21 cellular contexts compared by ENCODE assay signal in genomic region chr9:75235632-75236031, GRCh38.
DNase-seq lines count a peak whose midpoint lies in the region; ATAC-seq, FAIRE-seq and TF ChIP-seq lines count a peak whose summit lies in the region.
"Had no signal": no experiment of that assay in that cellular context is flagged by ENCODE, and none has a peak within 500 bp of the region (broad histone marks: within the 10 kb centered on the region; RNA-seq: fewer than 3 reads in every experiment).

No MANE protein-coding gene starts in this region.

- no peaks in the 10 kb centered on the region for H4K20me1 ChIP-seq in OCI-LY7 (ENCODE audit: insufficient read depth, low read length)

- no peaks in the 10 kb centered on the region for H3K4me1 ChIP-seq in OCI-LY7 (ENCODE audit: insufficient read depth, low read length, poor library complexity, severe bottlenecking)
- peaks cover 15% of the 10 kb centered on the region for H3K4me1 ChIP-seq in mucosa of descending colon (ENCODE audit: low read depth)

- no peak overlapping the region for H2AFZ ChIP-seq in OCI-LY7 (ENCODE audit: low read length)

- DNase-seq in H4 (ENCODE audit: low spot score) (peak; percentile 13), OCI-LY7 (ENCODE audit: low spot score) (peak; percentile 66), erythroblast (lab: John Stamatoyannopoulos, UW) (peak; percentile 13 to 33), mucosa of descending colon (no peak), GM12892 (ENCODE audit: insufficient read length) (no peak)
- DNase-seq: activated CD4-positive, alpha-beta T cell treated with anti-CD3 and anti-CD28 coated beads, Interleukin-2, amount 10 ng/mL, durations not matched to agents 24 days and 14 days; AML-193; COR-L47; dermis blood vessel endothelial cell; esophagus squamous epithelium; H9; KBM-7; NCI-H1048; NCI-H2107; SHP77; sigmoid colon; stimulated activated naive CD4-positive, alpha-beta T cell; tibial artery had no signal

- no peaks in the 10 kb centered on the region for H3K9me2 ChIP-seq in OCI-LY7 (ENCODE audit: insufficient read depth, low read length)

- H3K4me3 ChIP-seq in OCI-LY7 (ENCODE audit: low read depth, low read length, poor library complexity, severe bottlenecking): no peak overlapping the region
- H3K4me3 ChIP-seq in mucosa of descending colon: no peak overlapping the region
- H3K4me3 ChIP-seq: esophagus squamous epithelium, sigmoid colon, tibial artery had no signal

- H3K79me2 ChIP-seq in OCI-LY7 (ENCODE audit: insufficient read depth, low read depth, low read length): no peaks in the 10 kb centered on the region

- peak; percentile 57 for ATAC-seq in mucosa of descending colon
- ATAC-seq in GM21447 (IDR thresholded peaks at IDR 0.05; ENCODE audit: unreplicated experiment): no peak
- ATAC-seq in HG03135 (IDR thresholded peaks at IDR 0.05; ENCODE audit: unreplicated experiment): no peak

- no peak for FAIRE-seq in GM12892 (lab: Jason Lieb, UNC)
- FAIRE-seq: TTC549 had no signal

- CTCF ChIA-PET in OCI-LY7 (lab: Charles Lee; ENCODE audit: unreplicated experiment): no interaction called here

- no peaks in the 10 kb centered on the region for H3K36me3 ChIP-seq in OCI-LY7 (ENCODE audit: insufficient read depth, low read length)
- no peaks in the 10 kb centered on the region for H3K36me3 ChIP-seq in mucosa of descending colon (ENCODE audit: low read depth)
- H3K36me3 ChIP-seq: esophagus squamous epithelium, sigmoid colon, tibial artery had no signal

- no peaks in the 10 kb centered on the region for H3K9me3 ChIP-seq in OCI-LY7 (ENCODE audit: low read length)
- no peaks in the 10 kb centered on the region for H3K9me3 ChIP-seq in mucosa of descending colon
- H3K9me3 ChIP-seq: esophagus squamous epithelium, sigmoid colon, tibial artery had no signal

- no peak overlapping the region for H3K27ac ChIP-seq in OCI-LY7 (ENCODE audit: low read depth, low read length, poor library complexity, severe bottlenecking)
- H3K27ac ChIP-seq: esophagus squamous epithelium, sigmoid colon, tibial artery had no signal

- TF ChIP-seq CTCF in OCI-LY7 (conservative IDR thresholded peaks at IDR 0.05; ENCODE audit: low read length) (no peak), mucosa of descending colon (IDR thresholded peaks at IDR 0.05) (no peak)

- intact Hi-C loops in OCI-LY7 (cut with micrococcal nuclease; ENCODE audit: unreplicated experiment): no loop called here
- intact Hi-C loops in mucosa of descending colon (cut with DNase I, micrococcal nuclease): no loop called here

- TF ChIP-seq POLR2A in erythroblast (IDR thresholded peaks at IDR 0.05; ENCODE audit: low read length) (no peak), GM12892 (IDR thresholded peaks at IDR 0.05; ENCODE audit: low read depth, low read length) (no peak)

- BruUV-seq in OCI-LY7 (replicated peaks; lab: Mats Ljungman, UMichigan): no TSS peak

- H3K4me2 ChIP-seq in OCI-LY7 (ENCODE audit: low read length): no peak overlapping the region

- POLR2A ChIA-PET in OCI-LY7 (lab: Charles Lee): no interaction called here

Comparison
In these comparisons a context has a peak if more than half of its experiments do, and no peak if none do; other contexts are left out.
1. DNase-seq: peak in H4 (single experiment), OCI-LY7 (single experiment) and erythroblast (2 of 2); none in mucosa of descending colon (0 of 3) and GM12892 (single experiment).